1 cellular context compared by ENCODE assay signal in the genomic region with DNA sequence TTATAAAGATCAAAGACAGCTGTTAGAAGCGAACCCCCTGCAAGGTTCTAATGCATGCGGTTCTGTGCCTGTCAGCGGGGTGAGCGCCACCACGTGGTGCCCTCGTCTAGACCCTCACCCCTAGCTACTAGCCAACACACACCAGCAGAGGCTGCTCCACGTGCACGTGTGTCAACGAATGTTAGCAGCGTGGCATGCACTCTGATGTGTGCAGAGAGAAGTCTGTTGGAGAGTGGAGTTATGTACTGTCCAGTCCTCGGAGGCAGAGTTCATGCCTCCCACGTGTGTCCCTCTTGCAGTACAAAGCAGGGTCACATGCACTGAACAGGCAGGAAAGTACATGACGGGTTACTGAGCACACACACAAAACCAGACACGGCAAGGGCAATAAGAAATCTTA.
TF ChIP-seq lines count a peak whose summit lies in the region.

No MANE protein-coding gene starts in this region.

TF ChIP-seq in IMR-90, 13 proteins besides CTCF, POLR2A, EP300 and RAD21 (continued from another document):
- TF ChIP-seq MAZ (IDR thresholded peaks at IDR 0.05; ENCODE audit: borderline replicate concordance, low read depth, low read length) (no peak), BHLHE40 (IDR thresholded peaks at IDR 0.05; ENCODE audit: low read depth, low read length) (no peak), SMC3 (IDR thresholded peaks at IDR 0.05; ENCODE audit: low read depth, low read length) (no peak)
